Comparison of ENCODE assay signal across 9 cellular contexts in genomic region chr20:17854307-17854903, GRCh38.
A peak's percentile ranks its signal among the peaks of the same experiment; 100 is the strongest.
DNase-seq lines count a peak whose midpoint lies in the region; ATAC-seq and TF ChIP-seq lines count a peak whose summit lies in the region.
"Had no signal": no experiment of that assay in that cellular context is flagged by ENCODE, and none has a peak within 500 bp of the region (broad histone marks: within the 10 kb centered on the region; RNA-seq: fewer than 3 reads in every experiment).

No MANE protein-coding gene starts in this region.

- TF ChIP-seq POLR2A in heart left ventricle (IDR thresholded peaks at IDR 0.05): no peak
- no peak for TF ChIP-seq POLR2A in stomach (IDR thresholded peaks at IDR 0.05)

- H3K36me3 Mint-ChIP-seq in CD4-positive, alpha-beta memory T cell: no peaks in the 10 kb centered on the region

- H3K9me3 Mint-ChIP-seq in CD4-positive, alpha-beta memory T cell: peaks cover 0 to 1% (median 0%) of the 10 kb centered on the region in 8 donors

- H3K4me3 ChIP-seq in heart left ventricle: no peak overlapping the region
- no peak overlapping the region for H3K4me3 ChIP-seq in stomach
- H3K4me3 ChIP-seq in CD4-positive, alpha-beta memory T cell (ENCODE audit: low read length in 2 of 2): no peak overlapping the region
- H3K4me3 ChIP-seq: tibial artery had no signal

- peak overlapping the region in 1 of 7 donors; percentile 25 for H3K27ac Mint-ChIP-seq in CD4-positive, alpha-beta memory T cell

- H3K27me3 Mint-ChIP-seq in CD4-positive, alpha-beta memory T cell: peaks cover 0 to 1% of the 10 kb centered on the region in 2 donors

- TF ChIP-seq EP300 in stomach (IDR thresholded peaks at IDR 0.05): no peak

- H3K4me1 ChIP-seq in heart left ventricle (peaks cover 0 to 22% (median 10%) of the 10 kb centered on the region in 12 donors), stomach (peaks cover 7 to 48% (median 21%) of the 10 kb centered on the region in 4 donors)
- H3K4me1 ChIP-seq in CD4-positive, alpha-beta memory T cell (ENCODE audit: insufficient read depth, low read length): peaks cover 12% of the 10 kb centered on the region

- H3K9me3 ChIP-seq in heart left ventricle (peaks cover 0 to 8% (median 0%) of the 10 kb centered on the region in 12 donors), stomach (no peaks in the 10 kb centered on the region)
- no peaks in the 10 kb centered on the region for H3K9me3 ChIP-seq in CD4-positive, alpha-beta memory T cell (ENCODE audit: control insufficient read depth in 1 of 2, low read length in 2 of 2)
- H3K9me3 ChIP-seq: tibial artery had no signal

- intact Hi-C loops in heart left ventricle (cut with DNase I): no loop called here
- intact Hi-C loops in stomach (cut with DNase I; ENCODE audit: low total_unique reads): no loop called here
- intact Hi-C loops in CD4-positive, alpha-beta memory T cell (cut with micrococcal nuclease): no loop called here

- H3K27me3 ChIP-seq in heart left ventricle (no peaks in the 10 kb centered on the region), stomach (no peaks in the 10 kb centered on the region)
- H3K27me3 ChIP-seq in CD4-positive, alpha-beta memory T cell (ENCODE audit: insufficient read depth, low read length): no peaks in the 10 kb centered on the region
- H3K27me3 ChIP-seq: tibial artery had no signal

- H3K36me3 ChIP-seq in heart left ventricle (no peaks in the 10 kb centered on the region), stomach (no peaks in the 10 kb centered on the region)
- H3K36me3 ChIP-seq in CD4-positive, alpha-beta memory T cell (ENCODE audit: insufficient read depth, low read length): no peaks in the 10 kb centered on the region
- H3K36me3 ChIP-seq: tibial artery had no signal

- WGBS in heart left ventricle, 4 donors: 52 to 59% (median 55%) methylated on average over 4 of the region's 4 CpGs
- WGBS in stomach, 5 donors: 56 to 65% (median 61%) methylated on average over 4 of the region's 4 CpGs

- peak; percentile 35 to 62 (median 50) for ATAC-seq in heart left ventricle

- POLR2A ChIA-PET in CD4-positive, alpha-beta memory T cell (lab: Charles Lee; ENCODE audit: partially characterized antibody): interaction anchor here (0.6 kb wide), 1 partner anchor 9 kb away, joined by 5 read pairs; no protein-coding TSS in a partner anchor

- H3K4me1 Mint-ChIP-seq in CD4-positive, alpha-beta memory T cell: peaks cover 2 to 32% (median 13%) of the 10 kb centered on the region in 4 donors

- peak; percentile 55 for DNase-seq in NCI-H82 (lab: John Stamatoyannopoulos, UW)
- DNase-seq in NCI-H82 treated with DMSO at 0.1 percent for 48 hours (lab: John Stamatoyannopoulos, UW; ENCODE audit: unreplicated experiment): no peak
- peak; percentile 22 to 67 for DNase-seq in SHP77 (lab: John Stamatoyannopoulos, UW)
- peak in 4 of 5 donors; percentile 66 to 80 (median 72) for DNase-seq in heart left ventricle
- peak; percentile 79 for DNase-seq in stomach
- DNase-seq in central memory CD4-positive, alpha-beta T cell: no peak
- DNase-seq in GM13977 (ENCODE audit: low spot score): no peak
- DNase-seq in CD4-positive, alpha-beta memory T cell: no peak

- H3K4me3 Mint-ChIP-seq in CD4-positive, alpha-beta memory T cell: no peak overlapping the region

- TF ChIP-seq CTCF in heart left ventricle (IDR thresholded peaks at IDR 0.05) (no peak), stomach (IDR thresholded peaks at IDR 0.05) (no peak), GM13977 (IDR thresholded peaks at IDR 0.05; ENCODE audit: extremely low read depth, insufficient read depth, missing control alignments) (no peak)

- CTCF ChIA-PET in CD4-positive, alpha-beta memory T cell (lab: Charles Lee; ENCODE audit: partially characterized antibody): interaction anchor here (0.6 to 1.0 kb wide), 2 partner anchors 43 to 121 kb away, joined by 3 read pairs; no protein-coding TSS in a partner anchor

- in situ Hi-C loops in GM13977 (cut with MboI; ENCODE audit: low pct_unique_long_range_greater_than_20kb, low sequenced_read_pairs, unreplicated experiment): no loop called here

- H3K27ac ChIP-seq in heart left ventricle (no peak overlapping the region), stomach (no peak overlapping the region)
- H3K27ac ChIP-seq in CD4-positive, alpha-beta memory T cell (ENCODE audit: low read depth, low read length): no peak overlapping the region
- H3K27ac ChIP-seq: tibial artery had no signal

Comparison
In these comparisons a context has a peak if more than half of its experiments do, and no peak if none do; other contexts are left out.
1. DNase-seq: peak in NCI-H82 (single experiment), SHP77 (2 of 2), heart left ventricle (4 of 5) and stomach (single experiment); none in NCI-H82 treated with DMSO at 0.1 percent for 48 hours (single experiment), central memory CD4-positive, alpha-beta T cell (single experiment), GM13977 (single experiment) and CD4-positive, alpha-beta memory T cell (0 of 5).